ENCODE assay signal across 8 cellular contexts in genomic region chr17:32319548-32319905, GRCh38. TPM values are rescaled to one million over a fixed set of nuclear protein-coding genes. Genes with fewer than 3 reads are reported as not detected.
DNase-seq lines count a peak whose midpoint lies in the region; ATAC-seq, FAIRE-seq and TF ChIP-seq lines count a peak whose summit lies in the region.

No MANE protein-coding gene starts in this region.

- no peaks in the 10 kb centered on the region for H3K36me3 ChIP-seq in IMR-90 (ENCODE audit: control insufficient read depth, insufficient read depth, low read length)
- no peaks in the 10 kb centered on the region for H3K36me3 ChIP-seq in ovary

- intact Hi-C loops in IMR-90 (cut with micrococcal nuclease) (loop anchor here (1.0 to 5.0 kb wide), 2 partner anchors 66 to 312 kb away; partner anchors contain the start of gene LRRC37B), ovary (cut with DNase I) (loop anchor here in 2 of 4 donors (5.0 to 10.0 kb wide), 2 partner anchors 65 to 67 kb away; no protein-coding TSS in a partner anchor)

- TF ChIP-seq POLR2A in IMR-90 (IDR thresholded peaks at IDR 0.05; ENCODE audit: low read depth, low read length) (no peak), ovary (IDR thresholded peaks at IDR 0.05) (no peak)

- ATAC-seq in GM18909 (IDR thresholded peaks at IDR 0.05; ENCODE audit: poor library complexity, unreplicated experiment), result peak; percentile 76
- peak; percentile 99 for ATAC-seq in IMR-90 (ENCODE audit: low read depth)

- no peak for FAIRE-seq in frontal cortex (lab: Jason Lieb, UNC)

- no peak for TF ChIP-seq EP300 in ovary (IDR thresholded peaks at IDR 0.05)

- H4K8ac ChIP-seq in IMR-90 (ENCODE audit: low read depth in 2 of 2, low read length in 2 of 2), result no peak overlapping the region

- H3K23ac ChIP-seq in IMR-90 (ENCODE audit: low read depth, low read length), result no peak overlapping the region

- TF ChIP-seq RAD21 in IMR-90 (IDR thresholded peaks at IDR 0.05; ENCODE audit: low read length), result peak; percentile 91

- H2BK15ac ChIP-seq in IMR-90 (ENCODE audit: low read depth, low read length), result no peak overlapping the region

- BruUV-seq in IMR-90 (replicated peaks; lab: Mats Ljungman, UMichigan), result no TSS peak

- H3K4me3 Mint-ChIP-seq in type B pancreatic cell, result no peak overlapping the region

- no peak overlapping the region for H3K27ac Mint-ChIP-seq in type B pancreatic cell

- H2BK20ac ChIP-seq in IMR-90 (ENCODE audit: low read depth, low read length), result no peak overlapping the region

- POLR2A ChIA-PET in IMR-90 (lab: Charles Lee; ENCODE audit: unreplicated experiment), result no interaction called here

- H4K20me1 ChIP-seq in IMR-90 (ENCODE audit: insufficient read depth, low read length), result no peaks in the 10 kb centered on the region

- no peak overlapping the region for H3K4me2 ChIP-seq in IMR-90 (ENCODE audit: low read depth, low read length)

- TF ChIP-seq CTCF in IMR-90 (conservative IDR thresholded peaks at IDR 0.05; ENCODE audit: low read depth, low read length), result peak; percentile 96
- peak; percentile 77 to 85 (median 81) for TF ChIP-seq CTCF in ovary (IDR thresholded peaks at IDR 0.05)
- peak; percentile 92 for TF ChIP-seq CTCF in type B pancreatic cell (conservative IDR thresholded peaks at IDR 0.05)

- H3K27ac ChIP-seq in IMR-90 (ENCODE audit: insufficient read depth, low read length) (no peak overlapping the region), ovary (no peak overlapping the region)

- no peaks in the 10 kb centered on the region for H3K4me1 ChIP-seq in IMR-90 (ENCODE audit: control insufficient read depth, insufficient read depth, low read length)
- no peaks in the 10 kb centered on the region for H3K4me1 ChIP-seq in ovary (ENCODE audit: insufficient read depth)

- H3K18ac ChIP-seq in IMR-90 (ENCODE audit: low read depth, low read length), result no peak overlapping the region

- H3K9ac ChIP-seq in IMR-90 (ENCODE audit: low read depth, low read length), result no peak overlapping the region

- H2BK5ac ChIP-seq in IMR-90 (ENCODE audit: low read depth, low read length, poor library complexity, severe bottlenecking), result no peak overlapping the region

- in situ Hi-C loops in IMR-90 (cut with MboI; ENCODE audit: low sequenced_read_pairs), result no loop called here

- H2BK120ac ChIP-seq in IMR-90 (ENCODE audit: low read depth, low read length), result no peak overlapping the region

- H3K36me3 Mint-ChIP-seq in type B pancreatic cell, result no peaks in the 10 kb centered on the region

- dilution Hi-C loops in IMR-90 (cut with HindIII; ENCODE audit: low sequenced_read_pairs, unreplicated experiment), result no loop called here

- no peak overlapping the region for H2AK5ac ChIP-seq in IMR-90 (ENCODE audit: low read depth, low read length)

- H3K9me1 ChIP-seq in IMR-90 (ENCODE audit: insufficient read depth, low read length), result no peaks in the 10 kb centered on the region

- no peak overlapping the region for H4K91ac ChIP-seq in IMR-90 (ENCODE audit: insufficient read depth, low read depth, low read length)

- peaks cover 9% of the 10 kb centered on the region for H3K27me3 Mint-ChIP-seq in type B pancreatic cell

- no peaks in the 10 kb centered on the region for H3K79me1 ChIP-seq in IMR-90 (ENCODE audit: low read depth in 1 of 2, low read length in 2 of 2)

- no peak overlapping the region for H3K14ac ChIP-seq in IMR-90 (replicated peaks; ENCODE audit: low read depth, low read length)

- H3K9me3 ChIP-seq in IMR-90 (ENCODE audit: control insufficient read depth, insufficient read depth, low read length) (no peaks in the 10 kb centered on the region), ovary (no peaks in the 10 kb centered on the region)

- WGBS in IMR-90 (ENCODE audit: extremely low coverage in 2 of 2, insufficient read length in 1 of 2), 2 experiments, result no CpG with 5 or more reads among the region's 5 CpGs
- WGBS in ovary, 3 donors, result 16 to 18% (median 17%) methylated on average over 5 of the region's 5 CpGs

- no peak overlapping the region for H2AK9ac ChIP-seq in IMR-90 (replicated peaks; ENCODE audit: low read depth, low read length, poor library complexity)

- H3K9me3 Mint-ChIP-seq in type B pancreatic cell, result no peaks in the 10 kb centered on the region

- H3K27me3 ChIP-seq in IMR-90 (ENCODE audit: control insufficient read depth, insufficient read depth, low read length) (peaks cover 19% of the 10 kb centered on the region), ovary (no peaks in the 10 kb centered on the region)

- H3K4ac ChIP-seq in IMR-90 (ENCODE audit: low read depth, low read length), result no peak overlapping the region

- CTCF ChIA-PET in IMR-90 (lab: Yijun Ruan, JAX), result interaction anchor here (1.1 to 1.6 kb wide), 4 partner anchors 13 to 80 kb away, joined by 3 to 6 read pairs (median 3); no protein-coding TSS in a partner anchor

- H4K5ac ChIP-seq in IMR-90 (ENCODE audit: low read depth, low read length), result no peak overlapping the region

- no peak overlapping the region for H3K56ac ChIP-seq in IMR-90 (ENCODE audit: extremely low read depth, insufficient read depth, low read length)

- H3K4me3 ChIP-seq in IMR-90 (ENCODE audit: insufficient read depth, low read depth, low read length), result no peak overlapping the region
- H3K4me3 ChIP-seq in ovary, result no peak overlapping the region

- peaks cover 17% of the 10 kb centered on the region for H3K4me1 Mint-ChIP-seq in type B pancreatic cell (ENCODE audit: unreplicated experiment)

- H2AFZ ChIP-seq in IMR-90 (replicated peaks; ENCODE audit: low read length, poor library complexity), result no peak overlapping the region

- peak; percentile 92 for DNase-seq in AG20443 (ENCODE audit: low spot score)
- DNase-seq in IMR-90, result peak; percentile 41
- DNase-seq in SHP77 (lab: John Stamatoyannopoulos, UW), result peak; percentile 49 to 66
- DNase-seq in activated T-helper 9 cell treated with anti-CD3 and anti-CD28 coated beads, Interleukin-2, amount 50 U/mL, for 16 hours (ENCODE audit: low read depth), result peak; percentile 63
- peak; percentile 69 to 80 for DNase-seq in frontal cortex (ENCODE audit: low spot score in 2 of 2)
- DNase-seq in ovary, result peak; percentile 71 to 85 (median 81)
- no peak for DNase-seq in type B pancreatic cell (ENCODE audit: extremely low spot score, unreplicated experiment)

TF ChIP-seq in IMR-90, 13 proteins besides CTCF, POLR2A, EP300 and RAD21:
- TF ChIP-seq MAZ (IDR thresholded peaks at IDR 0.05; ENCODE audit: borderline replicate concordance, low read depth, low read length) (no peak), SMC3 (IDR thresholded peaks at IDR 0.05; ENCODE audit: low read depth, low read length) (peak; percentile 85), RFX5 (IDR thresholded peaks at IDR 0.05; ENCODE audit: low read depth, low read length) (no peak)

RNA-seq across cellular contexts. Expression of gene C17orf75, which starts 22.4 kb away (rescaled TPM):
- total RNA-seq in IMR-90 (2012; rRNA removed) (16.1 and 18.3 TPM in 2 replicates), frontal cortex (47.3 TPM), ovary (10 to 100 TPM; 13.4 to 23.8 (median 22.7) TPM), type B pancreatic cell (ENCODE audit: low replicate concordance) (19.4 and 31.0 TPM in 2 replicates)
- polyA plus RNA-seq in IMR-90 (2012; rRNA removed) (8.2 and 11.5 TPM in 2 replicates), ovary (10 to 100 TPM; 14.8 to 16.6 TPM)
- polyA plus RNA-seq in IMR-90 (2012; cell fraction: cytosol; rRNA removed), result 3.7 and 6.5 TPM in 2 replicates
- 10.4 and 27.8 TPM in 2 replicates for polyA plus RNA-seq in IMR-90 (2012; cell fraction: nucleus; rRNA removed; ENCODE audit: low replicate concordance)

RNA-seq across cellular contexts. Expression of gene ZNF207, which starts 30.4 kb away (rescaled TPM):
- 207 and 208 TPM in 2 replicates for total RNA-seq in IMR-90 (2012; rRNA removed)
- 181 and 199 TPM in 2 replicates for polyA plus RNA-seq in IMR-90 (2012; rRNA removed)
- polyA plus RNA-seq in IMR-90 (2012; cell fraction: cytosol; rRNA removed), result 63.7 and 95.7 TPM in 2 replicates
- polyA plus RNA-seq in IMR-90 (2012; cell fraction: nucleus; rRNA removed; ENCODE audit: low replicate concordance), result 108 and 232 TPM in 2 replicates
- 80.7 TPM for total RNA-seq in frontal cortex
- total RNA-seq in ovary, result 100 to 1,000 TPM; 105 to 155 (median 136) TPM
- 100 to 1,000 TPM in 1 of 2 donors, 10 to 100 TPM in 1; 67.0 to 157 TPM for polyA plus RNA-seq in ovary
- total RNA-seq in type B pancreatic cell (ENCODE audit: low replicate concordance), result 151 and 206 TPM in 2 replicates

RNA-seq across cellular contexts. Expression of gene RHBDL3, which starts 53.9 kb away (rescaled TPM):
- total RNA-seq in IMR-90 (2012; rRNA removed) (0.18 and 0.28 TPM in 2 replicates), frontal cortex (1.6 TPM), ovary (1 to 10 TPM; 1.5 to 5.6 (median 2.7) TPM), type B pancreatic cell (ENCODE audit: low replicate concordance) (1.4 and 4.4 TPM in 2 replicates)
- polyA plus RNA-seq in IMR-90 (2012; rRNA removed) (0.09 and 0.11 TPM in 2 replicates), ovary (1 to 10 TPM in 1 of 2 donors, under 1 TPM in 1; 0.83 to 1.8 TPM)
- polyA plus RNA-seq in IMR-90 (2012; cell fraction: cytosol; rRNA removed), result 0.07 and 0.35 TPM in 2 replicates
- 0.08 and 0.10 TPM in 2 replicates for polyA plus RNA-seq in IMR-90 (2012; cell fraction: nucleus; rRNA removed; ENCODE audit: low replicate concordance)
